ENCODE assay signal across 24 cellular contexts in genomic region chr14:100738704-100739131, GRCh38. TPM values are rescaled to one million over a fixed set of nuclear protein-coding genes. Genes with fewer than 3 reads are reported as not detected.
DNase-seq lines count a peak whose midpoint lies in the region; ATAC-seq, FAIRE-seq and TF ChIP-seq lines count a peak whose summit lies in the region.
"Had no signal": no experiment of that assay in that cellular context is flagged by ENCODE, and none has a peak within 500 bp of the region (broad histone marks: within the 10 kb centered on the region; RNA-seq: fewer than 3 reads in every experiment).

No MANE protein-coding gene starts in this region.

- intact Hi-C loops in naive thymus-derived CD4-positive, alpha-beta T cell (cut with micrococcal nuclease) = no loop called here

- no peak overlapping the region for H2BK120ac ChIP-seq in trophoblast cell (ENCODE audit: insufficient read depth, low read length, poor library complexity)

- H3K9me3 Mint-ChIP-seq in endodermal cell = no peaks in the 10 kb centered on the region
- H3K9me3 Mint-ChIP-seq in naive thymus-derived CD4-positive, alpha-beta T cell = peaks cover 0 to 4% (median 0%) of the 10 kb centered on the region in 11 donors

- no peak overlapping the region for H2BK12ac ChIP-seq in trophoblast cell (ENCODE audit: low read length)

- WGBS in endodermal cell (ENCODE audit: insufficient coverage in 1 of 2, insufficient read length in 1 of 2), 2 experiments = 97 to 100% methylated on average over 2 to 10 of the region's 10 CpGs
- WGBS in smooth muscle cell (ENCODE audit: low lambda C conversion rate) = 98% methylated on average over 10 of the region's 10 CpGs
- no CpG with 5 or more reads among the region's 10 CpGs for WGBS in trophoblast cell (ENCODE audit: extremely low coverage, insufficient coverage, insufficient read length)

- H2AFZ ChIP-seq in smooth muscle cell (ENCODE audit: low read depth) (no peak overlapping the region), trophoblast cell (ENCODE audit: insufficient read depth, low read length, poor library complexity) (no peak overlapping the region)

- H3K18ac ChIP-seq in trophoblast cell (ENCODE audit: low read length) = no peak overlapping the region

- no peak overlapping the region for H3K23ac ChIP-seq in trophoblast cell (ENCODE audit: low read length)

- no peaks in the 10 kb centered on the region for H3K79me2 ChIP-seq in smooth muscle cell (ENCODE audit: low read depth)
- H3K79me2 ChIP-seq in trophoblast cell (ENCODE audit: control insufficient read depth, insufficient read depth, low read length, poor library complexity) = no peaks in the 10 kb centered on the region

- POLR2A ChIA-PET in naive thymus-derived CD4-positive, alpha-beta T cell (lab: Charles Lee) = no interaction called here

- CTCF ChIA-PET in naive thymus-derived CD4-positive, alpha-beta T cell (lab: Charles Lee) = no interaction called here

- H3K27me3 ChIP-seq in endodermal cell (ENCODE audit: control insufficient read depth, insufficient read depth, low read length, poor library complexity, severe bottlenecking) (no peaks in the 10 kb centered on the region), smooth muscle cell (ENCODE audit: low read depth) (no peaks in the 10 kb centered on the region), trophoblast cell (ENCODE audit: insufficient read depth, low read length) (no peaks in the 10 kb centered on the region)
- no peaks in the 10 kb centered on the region for H3K27me3 ChIP-seq in naive thymus-derived CD4-positive, alpha-beta T cell (ENCODE audit: control insufficient read depth in 2 of 2, insufficient read depth in 2 of 2, low read length in 2 of 2)
- H3K27me3 ChIP-seq: MG63 had no signal

- no peak overlapping the region for H2AK5ac ChIP-seq in trophoblast cell (ENCODE audit: low read length)

- H3K36me3 Mint-ChIP-seq in endodermal cell (ENCODE audit: low read depth) = peaks cover 14% of the 10 kb centered on the region
- H3K36me3 Mint-ChIP-seq in naive thymus-derived CD4-positive, alpha-beta T cell = no peaks in the 10 kb centered on the region
- H3K36me3 Mint-ChIP-seq: CD14-positive monocyte had no signal

- H3K9ac ChIP-seq in endodermal cell (ENCODE audit: extremely low read depth, low read length, poor library complexity, severe bottlenecking) (no peak overlapping the region), smooth muscle cell (ENCODE audit: low read depth) (no peak overlapping the region), trophoblast cell (ENCODE audit: low read length) (no peak overlapping the region)

- no peak overlapping the region for H3K4ac ChIP-seq in trophoblast cell (ENCODE audit: low read depth, low read length)

- no peak overlapping the region for H3K27ac Mint-ChIP-seq in endodermal cell
- H3K27ac Mint-ChIP-seq in naive thymus-derived CD4-positive, alpha-beta T cell = no peak overlapping the region
- H3K27ac Mint-ChIP-seq: CD14-positive monocyte had no signal

- peak; percentile 18 for ATAC-seq in naive thymus-derived CD4-positive, alpha-beta T cell
- ATAC-seq: PC-3 had no signal

- H4K20me1 ChIP-seq in smooth muscle cell (ENCODE audit: low read depth) = no peaks in the 10 kb centered on the region

- DNase-seq in GM12892 (ENCODE audit: insufficient read length) (peak; percentile 13), endodermal cell (peak; percentile 41), smooth muscle cell (lab: John Stamatoyannopoulos, UW; ENCODE audit: unreplicated experiment) (no peak), trophoblast cell (no peak), GM20000 (ENCODE audit: low spot score) (no peak)
- DNase-seq in naive thymus-derived CD4-positive, alpha-beta T cell = no peak
- DNase-seq in stimulated activated naive CD4-positive, alpha-beta T cell treated with Interleukin-2 at 50 U/mL for 16 hours (lab: John Stamatoyannopoulos, UW) = no peak
- DNase-seq: AML-193, DMS153, EL, IMR-90, Karpas-422, MG63, NCI-H1092, NCI-H146, NCI-H2081, NCI-H510A, NCI-H774, PC-3 had no signal

- H3K4me2 ChIP-seq in smooth muscle cell (no peak overlapping the region), trophoblast cell (ENCODE audit: low read length) (no peak overlapping the region)

- H3K4me1 ChIP-seq in endodermal cell (ENCODE audit: control insufficient read depth, insufficient read depth, low read length) (no peaks in the 10 kb centered on the region), smooth muscle cell (ENCODE audit: low read depth) (no peaks in the 10 kb centered on the region), trophoblast cell (ENCODE audit: control insufficient read depth in 1 of 2, insufficient read depth in 2 of 2, low read length in 2 of 2) (no peaks in the 10 kb centered on the region)
- H3K4me1 ChIP-seq in naive thymus-derived CD4-positive, alpha-beta T cell (ENCODE audit: control insufficient read depth in 2 of 2, insufficient read depth in 2 of 2, low read length in 2 of 2) = no peaks in the 10 kb centered on the region

- H3K27ac ChIP-seq in endodermal cell (ENCODE audit: low read depth, low read length) (no peak overlapping the region), smooth muscle cell (ENCODE audit: low read depth) (peak overlapping the region; percentile 2), trophoblast cell (ENCODE audit: low read depth, low read length) (no peak overlapping the region)
- no peak overlapping the region for H3K27ac ChIP-seq in naive thymus-derived CD4-positive, alpha-beta T cell (ENCODE audit: low read depth, low read length)
- H3K27ac ChIP-seq: RWPE1 had no signal

- no peak overlapping the region for H4K8ac ChIP-seq in trophoblast cell (ENCODE audit: low read depth, low read length)

- H3K9me3 ChIP-seq in endodermal cell (ENCODE audit: control insufficient read depth, low read length) (no peaks in the 10 kb centered on the region), smooth muscle cell (replicated peaks; ENCODE audit: low read depth) (no peaks in the 10 kb centered on the region), trophoblast cell (ENCODE audit: insufficient read depth, low read depth, low read length) (peaks cover 7% of the 10 kb centered on the region)
- no peaks in the 10 kb centered on the region for H3K9me3 ChIP-seq in naive thymus-derived CD4-positive, alpha-beta T cell (ENCODE audit: control insufficient read depth in 2 of 3, low read length in 3 of 3)
- H3K9me3 ChIP-seq: MG63 had no signal

- H3K27me3 Mint-ChIP-seq in endodermal cell (ENCODE audit: insufficient read depth) = no peaks in the 10 kb centered on the region
- peaks cover 0 to 8% (median 4%) of the 10 kb centered on the region in 5 donors for H3K27me3 Mint-ChIP-seq in naive thymus-derived CD4-positive, alpha-beta T cell

- H3K4me3 ChIP-seq in endodermal cell (ENCODE audit: low read length) = no peak overlapping the region
- H3K4me3 ChIP-seq in naive thymus-derived CD4-positive, alpha-beta T cell (ENCODE audit: low read length) = no peak overlapping the region
- H3K4me3 ChIP-seq in smooth muscle cell = no peak overlapping the region
- no peak overlapping the region for H3K4me3 ChIP-seq in trophoblast cell (ENCODE audit: low read depth, low read length)
- H3K4me3 ChIP-seq: MG63 had no signal

- no peaks in the 10 kb centered on the region for H3K79me1 ChIP-seq in trophoblast cell (ENCODE audit: low read length)

- TF ChIP-seq CTCF in endodermal cell (conservative IDR thresholded peaks at IDR 0.05) (no peak), smooth muscle cell (IDR thresholded peaks at IDR 0.05; ENCODE audit: borderline replicate concordance, insufficient read depth, poor library complexity, severe bottlenecking) (no peak), GM20000 (IDR thresholded peaks at IDR 0.05; ENCODE audit: extremely low read depth, missing control alignments) (no peak)

- no peak overlapping the region for H3K14ac ChIP-seq in trophoblast cell (ENCODE audit: low read length)

- no peak overlapping the region for H4K91ac ChIP-seq in trophoblast cell (ENCODE audit: low read depth, low read length)

- H3K36me3 ChIP-seq in endodermal cell (ENCODE audit: control insufficient read depth, insufficient read depth, low read length) (no peaks in the 10 kb centered on the region), smooth muscle cell (ENCODE audit: low read depth) (no peaks in the 10 kb centered on the region), trophoblast cell (ENCODE audit: control insufficient read depth in 1 of 2, insufficient read depth in 2 of 2, low read length in 2 of 2) (no peaks in the 10 kb centered on the region)
- no peaks in the 10 kb centered on the region for H3K36me3 ChIP-seq in naive thymus-derived CD4-positive, alpha-beta T cell (ENCODE audit: control insufficient read depth in 2 of 3, insufficient read depth in 3 of 3, low read length in 3 of 3)
- H3K36me3 ChIP-seq: MG63 had no signal

- no peak overlapping the region for H2BK5ac ChIP-seq in trophoblast cell (ENCODE audit: low read depth, low read length, poor library complexity)

- H3K4me1 Mint-ChIP-seq in endodermal cell = no peaks in the 10 kb centered on the region
- no peaks in the 10 kb centered on the region for H3K4me1 Mint-ChIP-seq in naive thymus-derived CD4-positive, alpha-beta T cell

- FAIRE-seq in GM12892 (lab: Jason Lieb, UNC) = no peak

- no peak for TF ChIP-seq POLR2A in GM12892 (IDR thresholded peaks at IDR 0.05; ENCODE audit: low read depth, low read length)

- H3K4me3 Mint-ChIP-seq in endodermal cell = no peak overlapping the region
- H3K4me3 Mint-ChIP-seq in naive thymus-derived CD4-positive, alpha-beta T cell = no peak overlapping the region
- H3K4me3 Mint-ChIP-seq: CD14-positive monocyte had no signal

- no peak overlapping the region for H4K12ac ChIP-seq in trophoblast cell (ENCODE audit: low read depth, low read length)

- H3F3A ChIP-seq in smooth muscle cell (ENCODE audit: low read depth) = peaks cover 18% of the 10 kb centered on the region

RNA-seq across cellular contexts. Expression of gene DLK1, which starts 12.0 kb away (rescaled TPM):
- not detected for polyA plus RNA-seq in GM12892 (2012; ENCODE audit: missing spikeins)
- total RNA-seq in endodermal cell (100 to 1,000 TPM in 1 of 2 donors, 10 to 100 TPM in 1; 78.3 to 117 TPM), smooth muscle cell (3,515 and 3,549 TPM in 2 replicates)
- 99.8 TPM for polyA plus RNA-seq in endodermal cell (2013, experiment 1 of 2)
- polyA plus RNA-seq in endodermal cell (2013, experiment 2 of 2) = 92.1 TPM
- not detected for total RNA-seq in naive thymus-derived CD4-positive, alpha-beta T cell
- not detected for polyA plus RNA-seq in naive thymus-derived CD4-positive, alpha-beta T cell
- polyA plus RNA-seq in smooth muscle cell = 10,448 and 15,731 TPM in 2 replicates
- polyA plus RNA-seq in trophoblast cell (2013) = 2.7 and 4.0 TPM in 2 replicates
- total RNA-seq: A673, H4, HT-29, PC-3 had no signal
- polyA plus RNA-seq: CD14-positive monocyte had no signal

Comparison
In these comparisons a context has a peak if more than half of its experiments do, and no peak if none do; other contexts are left out.
1. DNase-seq: peak in GM12892 (single experiment) and endodermal cell (single experiment); none in naive thymus-derived CD4-positive, alpha-beta T cell (0 of 9), smooth muscle cell (single experiment), stimulated activated naive CD4-positive, alpha-beta T cell treated with Interleukin-2 at 50 U/mL for 16 hours (single experiment), trophoblast cell (0 of 2) and GM20000 (single experiment).
2. RNA of gene DLK1, which starts 12.0 kb away (total RNA-seq): 3,515 to 3,549 TPM in smooth muscle cell and 78.3 to 117 TPM in endodermal cell; not detected in naive thymus-derived CD4-positive, alpha-beta T cell; every median in the first group is over 10 times any median in the second.